8 cellular contexts compared by ENCODE assay signal in genomic region chr7:102715718-102716117, GRCh38. TPM values are rescaled to one million over a fixed set of nuclear protein-coding genes. Genes with fewer than 3 reads are reported as not detected.
A peak's percentile ranks its signal among the peaks of the same experiment; 100 is the strongest.
DNase-seq lines count a peak whose midpoint lies in the region; ATAC-seq and TF ChIP-seq lines count a peak whose summit lies in the region.
"Not testable (repeated sequence)": the region's sequence is repeated elsewhere in the genome, so short reads cannot be mapped to it uniquely, and the experiment has no call there.

No MANE protein-coding gene starts in this region.

- H3K79me1 ChIP-seq in neuronal stem cell (ENCODE audit: low read depth, low read length): not testable (repeated sequence)

- H3K4me3 Mint-ChIP-seq in CD4-positive, alpha-beta memory T cell; activated B cell treated with CpG ODN at 0.5 μM for 24 hours: not testable (repeated sequence)

- H3K27ac ChIP-seq in CD4-positive, alpha-beta memory T cell (ENCODE audit: low read depth, low read length); neuronal stem cell (replicated peaks; ENCODE audit: low read length): not testable (repeated sequence)

- H3K14ac ChIP-seq in neuronal stem cell (ENCODE audit: low read length): not testable (repeated sequence)

- not testable (repeated sequence) for H3K27me3 ChIP-seq in CD4-positive, alpha-beta memory T cell (ENCODE audit: insufficient read depth, low read length); neuronal stem cell (ENCODE audit: control insufficient read depth in 3 of 3, insufficient read depth in 3 of 3, low read depth in 1 of 3, low read length in 3 of 3)

- peak overlapping the region; percentile 45 for H2AFZ ChIP-seq in neuronal stem cell (ENCODE audit: low read length)

- not testable (repeated sequence) for H3K4ac ChIP-seq in neuronal stem cell (ENCODE audit: low read length)

- H4K91ac ChIP-seq in neuronal stem cell (ENCODE audit: low read depth, low read length, poor library complexity): not testable (repeated sequence)

- ATAC-seq in GM19025 (IDR thresholded peaks at IDR 0.05; ENCODE audit: low read depth, unreplicated experiment): peak; percentile 39
- ATAC-seq in GM21723 (IDR thresholded peaks at IDR 0.05; ENCODE audit: unreplicated experiment): peak; percentile 41
- peak; percentile 39 for ATAC-seq in HG03025 (IDR thresholded peaks at IDR 0.05; ENCODE audit: low FRiP score, unreplicated experiment)
- ATAC-seq in HG03575 (IDR thresholded peaks at IDR 0.05; ENCODE audit: extremely low read depth, insufficient number of reproducible peaks, low FRiP score, unreplicated experiment): peak; percentile 35
- peak; percentile 53 for ATAC-seq in activated B cell treated with CpG ODN at 0.5 μM for 24 hours (ENCODE audit: low read depth)

- H2BK15ac ChIP-seq in neuronal stem cell (ENCODE audit: low read length): not testable (repeated sequence)

- not testable (repeated sequence) for TF ChIP-seq CTCF in activated B cell treated with CpG ODN at 0.5 μM for 24 hours (IDR thresholded peaks at IDR 0.05)

- DNase-seq in CD4-positive, alpha-beta memory T cell: peak in 4 of 5 donors; percentile 1 to 27 (median 10)
- not testable (repeated sequence) for DNase-seq in activated B cell treated with CpG ODN at 0.5 μM for 24 hours
- DNase-seq in dermis blood vessel endothelial cell (peak; percentile 5), neuronal stem cell (ENCODE audit: low spot score) (peak; percentile 1)

- not testable (repeated sequence) for H2BK120ac ChIP-seq in neuronal stem cell (ENCODE audit: low read depth, low read length)

- H4K8ac ChIP-seq in neuronal stem cell (ENCODE audit: low read depth, low read length): not testable (repeated sequence)

- intact Hi-C loops in CD4-positive, alpha-beta memory T cell (cut with micrococcal nuclease); activated B cell treated with CpG ODN at 0.5 μM for 24 hours (cut with micrococcal nuclease): not testable (repeated sequence)

- H3K18ac ChIP-seq in neuronal stem cell (ENCODE audit: low read length): not testable (repeated sequence)

- not testable (repeated sequence) for H3K36me3 Mint-ChIP-seq in CD4-positive, alpha-beta memory T cell; activated B cell treated with CpG ODN at 0.5 μM for 24 hours (ENCODE audit: low read depth)

- not testable (repeated sequence) for H3K23ac ChIP-seq in neuronal stem cell (ENCODE audit: low read depth, low read length, poor library complexity)

- not testable (repeated sequence) for H3K36me3 ChIP-seq in CD4-positive, alpha-beta memory T cell (ENCODE audit: insufficient read depth, low read length); neuronal stem cell (replicated peaks in 1 of 2; ENCODE audit: control insufficient read depth in 2 of 2, insufficient read depth in 2 of 2, low read length in 2 of 2)

- not testable (repeated sequence) for H3K27ac Mint-ChIP-seq in CD4-positive, alpha-beta memory T cell; activated B cell treated with CpG ODN at 0.5 μM for 24 hours

- not testable (repeated sequence) for H2AK5ac ChIP-seq in neuronal stem cell (ENCODE audit: low read depth, low read length)

- H3K4me1 Mint-ChIP-seq in CD4-positive, alpha-beta memory T cell: peaks cover 8 to 12% (median 9%) of the 10 kb centered on the region in 4 donors
- H3K4me1 Mint-ChIP-seq in activated B cell treated with CpG ODN at 0.5 μM for 24 hours: not testable (repeated sequence)

- H3K4me1 ChIP-seq in CD4-positive, alpha-beta memory T cell (ENCODE audit: insufficient read depth, low read length); neuronal stem cell (ENCODE audit: control insufficient read depth in 2 of 2, insufficient read depth in 1 of 2, low read depth in 1 of 2, low read length in 2 of 2): not testable (repeated sequence)

- not testable (repeated sequence) for H3K9me3 Mint-ChIP-seq in CD4-positive, alpha-beta memory T cell; activated B cell treated with CpG ODN at 0.5 μM for 24 hours

- CTCF ChIA-PET in CD4-positive, alpha-beta memory T cell (lab: Charles Lee; ENCODE audit: partially characterized antibody); activated B cell treated with CpG ODN at 0.5 μM for 24 hours (lab: Charles Lee): not testable (repeated sequence)

- POLR2A ChIA-PET in CD4-positive, alpha-beta memory T cell (lab: Charles Lee; ENCODE audit: partially characterized antibody); activated B cell treated with CpG ODN at 0.5 μM for 24 hours (lab: Charles Lee): not testable (repeated sequence)

- H3K27me3 Mint-ChIP-seq in CD4-positive, alpha-beta memory T cell; activated B cell treated with CpG ODN at 0.5 μM for 24 hours: not testable (repeated sequence)

- not testable (repeated sequence) for H3K4me2 ChIP-seq in neuronal stem cell (ENCODE audit: insufficient read depth, low read length, poor library complexity, severe bottlenecking)

- H3K4me3 ChIP-seq in CD4-positive, alpha-beta memory T cell (ENCODE audit: low read length in 2 of 2); neuronal stem cell (ENCODE audit: low read length in 2 of 2): not testable (repeated sequence)

- H3K9me3 ChIP-seq in CD4-positive, alpha-beta memory T cell (ENCODE audit: control insufficient read depth in 1 of 2, low read length in 2 of 2); neuronal stem cell (replicated peaks in 1 of 2; ENCODE audit: control insufficient read depth in 2 of 2, insufficient read depth in 1 of 2, low read depth in 1 of 2, low read length in 2 of 2): not testable (repeated sequence)

- not testable (repeated sequence) for H2BK5ac ChIP-seq in neuronal stem cell (ENCODE audit: low read length)

- WGBS in neuronal stem cell (ENCODE audit: extremely low coverage in 2 of 2, insufficient read length in 2 of 2, insufficient replicate concordance in 1 of 2), 2 donors: no CpG with 5 or more reads among the region's 3 CpGs

- H3K9ac ChIP-seq in neuronal stem cell (ENCODE audit: low read depth, low read length, poor library complexity): not testable (repeated sequence)

- H2BK12ac ChIP-seq in neuronal stem cell (ENCODE audit: low read length): not testable (repeated sequence)

RNA-seq across cellular contexts. Expression of gene FAM185A, which starts 33.1 kb away (rescaled TPM):
- total RNA-seq in CD4-positive, alpha-beta memory T cell: 10 to 100 TPM in 1 of 2 experiments, 1 to 10 TPM in 1; 8.6 to 11.1 TPM
- polyA plus RNA-seq in CD4-positive, alpha-beta memory T cell: 1 to 10 TPM; 4.6 to 7.0 TPM
- total RNA-seq in activated B cell treated with CpG ODN at 0.5 μM for 24 hours (5.8 and 6.7 TPM in 2 replicates), dermis blood vessel endothelial cell (9.2 and 9.4 TPM in 2 replicates)
- 3.0 TPM for polyA plus RNA-seq in neuronal stem cell (2013, experiment 1 of 2)
- polyA plus RNA-seq in neuronal stem cell (2013, experiment 2 of 2): 3.2 TPM

RNA-seq across cellular contexts. Expression of gene POLR2J2, which starts 44.3 kb away (rescaled TPM):
- total RNA-seq in CD4-positive, alpha-beta memory T cell: 10 to 100 TPM; 21.8 to 27.7 TPM
- polyA plus RNA-seq in CD4-positive, alpha-beta memory T cell: 1 to 10 TPM; 1.6 to 7.9 TPM
- total RNA-seq in activated B cell treated with CpG ODN at 0.5 μM for 24 hours (29.2 and 35.2 TPM in 2 replicates), dermis blood vessel endothelial cell (2.5 and 5.4 TPM in 2 replicates)
- polyA plus RNA-seq in neuronal stem cell (2013, experiment 1 of 2): 0.52 TPM
- 2.5 TPM for polyA plus RNA-seq in neuronal stem cell (2013, experiment 2 of 2)
